8 cellular contexts compared by ENCODE assay signal in the genomic region with DNA sequence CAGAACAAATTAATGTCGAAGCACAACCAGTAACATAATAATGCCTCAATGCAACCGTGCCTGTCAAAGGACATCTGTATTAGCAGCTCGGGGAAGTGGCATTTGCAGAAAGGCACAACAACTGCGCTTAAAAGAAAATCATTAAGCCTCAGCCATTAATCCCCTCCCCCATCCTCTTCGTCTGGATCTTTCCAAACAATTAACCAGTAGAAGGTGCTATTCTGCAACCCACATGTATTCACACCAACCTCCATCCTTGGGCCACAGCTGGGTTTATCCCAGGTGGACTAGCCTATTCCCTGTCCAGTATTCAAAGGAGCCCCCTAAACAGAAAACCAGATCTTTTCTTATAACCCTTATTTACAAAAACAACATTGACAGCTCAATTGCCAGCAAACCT. TPM values are rescaled to one million over a fixed set of nuclear protein-coding genes. Genes with fewer than 3 reads are reported as not detected.
DNase-seq lines count a peak whose midpoint lies in the region; ATAC-seq and TF ChIP-seq lines count a peak whose summit lies in the region.

No MANE protein-coding gene starts in this region.

- no peaks in the 10 kb centered on the region for H3K27me3 ChIP-seq in stomach smooth muscle (ENCODE audit: control insufficient read depth in 1 of 2, insufficient read depth in 2 of 2, low read length in 2 of 2)

- H3K4me3 ChIP-seq in stomach smooth muscle (ENCODE audit: low read length in 2 of 2): peak overlapping the region in 1 of 2 donors; percentile 91

- H3K9ac ChIP-seq in stomach smooth muscle (ENCODE audit: low read length in 2 of 2): no peak overlapping the region

- peak overlapping the region; percentile 89 for H3K27ac Mint-ChIP-seq in activated T-cell treated with anti-CD3 and anti-CD28 coated beads, Interleukin-2, amount 50 U/mL, for 72 hours
- H3K27ac Mint-ChIP-seq in activated CD8-positive, alpha-beta T cell treated with anti-CD3 and anti-CD28 coated beads, Interleukin-2, amount 10 ng/mL, durations not matched to agents 7 days and 5 days: no peak overlapping the region

- peaks cover 4 to 5% of the 10 kb centered on the region in 2 donors for H3K36me3 Mint-ChIP-seq in activated T-cell treated with anti-CD3 and anti-CD28 coated beads, Interleukin-2, amount 50 U/mL, for 72 hours (ENCODE audit: insufficient read depth in 2 of 2)
- H3K36me3 Mint-ChIP-seq in activated T-cell treated with anti-CD3 and anti-CD28 coated beads, Interleukin-2, amount 50 U/mL, for 4 hours (ENCODE audit: insufficient read depth): no peaks in the 10 kb centered on the region
- peaks cover 4% of the 10 kb centered on the region for H3K36me3 Mint-ChIP-seq in activated CD8-positive, alpha-beta T cell treated with anti-CD3 and anti-CD28 coated beads, Interleukin-2, amount 10 ng/mL, durations not matched to agents 7 days and 5 days (ENCODE audit: low read depth)

- H3K4me3 Mint-ChIP-seq in activated T-cell treated with anti-CD3 and anti-CD28 coated beads, Interleukin-2, amount 50 U/mL, for 72 hours: peak overlapping the region; percentile 90 to 96
- no peak overlapping the region for H3K4me3 Mint-ChIP-seq in activated T-cell treated with anti-CD3 and anti-CD28 coated beads, Interleukin-2, amount 50 U/mL, for 4 hours
- no peak overlapping the region for H3K4me3 Mint-ChIP-seq in activated CD8-positive, alpha-beta T cell treated with anti-CD3 and anti-CD28 coated beads, Interleukin-2, amount 10 ng/mL, durations not matched to agents 7 days and 5 days

- no peaks in the 10 kb centered on the region for H3K27me3 Mint-ChIP-seq in activated T-cell treated with anti-CD3 and anti-CD28 coated beads, Interleukin-2, amount 50 U/mL, for 72 hours (ENCODE audit: low read depth)
- H3K27me3 Mint-ChIP-seq in activated T-cell treated with anti-CD3 and anti-CD28 coated beads, Interleukin-2, amount 50 U/mL, for 4 hours (ENCODE audit: low read depth): peaks cover 2% of the 10 kb centered on the region
- H3K27me3 Mint-ChIP-seq in activated CD8-positive, alpha-beta T cell treated with anti-CD3 and anti-CD28 coated beads, Interleukin-2, amount 10 ng/mL, durations not matched to agents 7 days and 5 days (ENCODE audit: low read depth): peaks cover 2% of the 10 kb centered on the region

- no peaks in the 10 kb centered on the region for H3K36me3 ChIP-seq in stomach smooth muscle (ENCODE audit: control insufficient read depth in 2 of 2, insufficient read depth in 2 of 2, low read length in 2 of 2)

- H3K9me3 ChIP-seq in stomach smooth muscle (ENCODE audit: control insufficient read depth in 2 of 2, low read length in 2 of 2): no peaks in the 10 kb centered on the region

- CTCF ChIA-PET in activated CD8-positive, alpha-beta T cell treated with anti-CD3 and anti-CD28 coated beads, Interleukin-2, amount 10 ng/mL, durations not matched to agents 7 days and 5 days (lab: Charles Lee): interaction anchor here (1.3 to 2.6 kb wide), 6 partner anchors 8 to 190 kb away, joined by 3 to 16 read pairs (median 4); no protein-coding TSS in a partner anchor

- H3K4me1 ChIP-seq in stomach smooth muscle (ENCODE audit: control insufficient read depth, insufficient read depth, low read length): peaks cover 20% of the 10 kb centered on the region

- ATAC-seq in activated T-cell treated with anti-CD3 and anti-CD28 coated beads, Interleukin-2, amount 50 U/mL, for 72 hours (replicated peaks in 1 of 2): no peak
- ATAC-seq in activated T-cell treated with anti-CD3 and anti-CD28 coated beads, Interleukin-2, amount 50 U/mL, for 4 hours: no peak
- no peak for ATAC-seq in activated CD8-positive, alpha-beta T cell treated with anti-CD3 and anti-CD28 coated beads, Interleukin-2, amount 10 ng/mL, durations not matched to agents 7 days and 5 days
- ATAC-seq in HG03045 (IDR thresholded peaks at IDR 0.05; ENCODE audit: unreplicated experiment) (no peak), GM21526 (IDR thresholded peaks at IDR 0.05; ENCODE audit: low FRiP score, unreplicated experiment) (no peak)

- no peaks in the 10 kb centered on the region for H3K9me3 Mint-ChIP-seq in activated T-cell treated with anti-CD3 and anti-CD28 coated beads, Interleukin-2, amount 50 U/mL, for 72 hours
- H3K9me3 Mint-ChIP-seq in activated T-cell treated with anti-CD3 and anti-CD28 coated beads, Interleukin-2, amount 50 U/mL, for 4 hours: no peaks in the 10 kb centered on the region
- no peaks in the 10 kb centered on the region for H3K9me3 Mint-ChIP-seq in activated CD8-positive, alpha-beta T cell treated with anti-CD3 and anti-CD28 coated beads, Interleukin-2, amount 10 ng/mL, durations not matched to agents 7 days and 5 days (ENCODE audit: insufficient read depth)

- POLR2A ChIA-PET in activated CD8-positive, alpha-beta T cell treated with anti-CD3 and anti-CD28 coated beads, Interleukin-2, amount 10 ng/mL, durations not matched to agents 7 days and 5 days (lab: Charles Lee): no interaction called here

- H3K27ac ChIP-seq in stomach smooth muscle (ENCODE audit: low read length): peak overlapping the region; percentile 49

- no peak for DNase-seq in activated T-cell treated with anti-CD3 and anti-CD28 coated beads, Interleukin-2, amount 50 U/mL, for 72 hours
- no peak for DNase-seq in activated T-cell treated with anti-CD3 and anti-CD28 coated beads, Interleukin-2, amount 50 U/mL, for 4 hours
- peak; percentile 43 for DNase-seq in iPS-NIHi7 (ENCODE audit: extremely low spot score)
- no peak for DNase-seq in activated CD8-positive, alpha-beta T cell treated with anti-CD3 and anti-CD28 coated beads, Interleukin-2, amount 10 ng/mL, durations not matched to agents 7 days and 5 days

- peaks cover 52% of the 10 kb centered on the region for H3K4me1 Mint-ChIP-seq in activated T-cell treated with anti-CD3 and anti-CD28 coated beads, Interleukin-2, amount 50 U/mL, for 72 hours (ENCODE audit: low read depth)
- peaks cover 45% of the 10 kb centered on the region for H3K4me1 Mint-ChIP-seq in activated T-cell treated with anti-CD3 and anti-CD28 coated beads, Interleukin-2, amount 50 U/mL, for 4 hours (ENCODE audit: low read depth)
- H3K4me1 Mint-ChIP-seq in activated CD8-positive, alpha-beta T cell treated with anti-CD3 and anti-CD28 coated beads, Interleukin-2, amount 10 ng/mL, durations not matched to agents 7 days and 5 days (ENCODE audit: low read depth): peaks cover 37% of the 10 kb centered on the region

TF ChIP-seq in PFSK-1, 5 proteins besides CTCF, POLR2A, EP300 and RAD21:
- TF ChIP-seq SIN3A (IDR thresholded peaks at IDR 0.05; ENCODE audit: borderline replicate concordance, insufficient read depth, low read length) (0 out of 2 replicates have a peak, but pooled peaks have one; percentile 31), TAF1 (IDR thresholded peaks at IDR 0.05; ENCODE audit: borderline replicate concordance, insufficient read depth, low read length) (no peak)

RNA-seq across cellular contexts. Expression of a gene that starts 2.6 kb away (rescaled TPM):
- total RNA-seq in activated T-cell treated with anti-CD3 and anti-CD28 coated beads, Interleukin-2, amount 50 U/mL, for 72 hours: 100 to 1,000 TPM in 1 of 2 donors, 10 to 100 TPM in 1; 98.7 to 105 TPM
- total RNA-seq in activated T-cell treated with anti-CD3 and anti-CD28 coated beads, Interleukin-2, amount 50 U/mL, for 4 hours: 10 to 100 TPM; 40.5 to 53.4 (median 47.8) TPM
- polyA plus RNA-seq in PFSK-1 (2012; ENCODE audit: insufficient read length, low read depth): 88.7 TPM
- 10 to 100 TPM; 37.4 to 44.7 TPM for total RNA-seq in activated CD8-positive, alpha-beta T cell treated with anti-CD3 and anti-CD28 coated beads, Interleukin-2, amount 10 ng/mL, durations not matched to agents 7 days and 5 days

Comparison
In these comparisons a context has a peak if more than half of its experiments do, and no peak if none do; other contexts are left out.
1. H3K4me3 Mint-ChIP-seq: peak in activated T-cell treated with anti-CD3 and anti-CD28 coated beads, Interleukin-2, amount 50 U/mL, for 72 hours (2 of 2); none in activated T-cell treated with anti-CD3 and anti-CD28 coated beads, Interleukin-2, amount 50 U/mL, for 4 hours (single experiment) and activated CD8-positive, alpha-beta T cell treated with anti-CD3 and anti-CD28 coated beads, Interleukin-2, amount 10 ng/mL, durations not matched to agents 7 days and 5 days (single experiment).